ENCODE assay signal across 26 cellular contexts in genomic region chr1:27372022-27372807, GRCh38. TPM values are rescaled to one million over a fixed set of nuclear protein-coding genes. Genes with fewer than 3 reads are reported as not detected.
DNase-seq lines count a peak whose midpoint lies in the region; ATAC-seq and TF ChIP-seq lines count a peak whose summit lies in the region.
"Had no signal": no experiment of that assay in that cellular context is flagged by ENCODE, and none has a peak within 500 bp of the region (broad histone marks: within the 10 kb centered on the region; RNA-seq: fewer than 3 reads in every experiment).

No MANE protein-coding gene starts in this region.

- peaks cover 11% of the 10 kb centered on the region for H3K4me1 Mint-ChIP-seq in activated naive CD8-positive, alpha-beta T cell treated with anti-CD3 and anti-CD28 coated beads, Interleukin-2, amount 50 U/mL, for 24 hours

- H3K27ac ChIP-seq in right cardiac atrium (ENCODE audit: low read length) (no peak overlapping the region), heart left ventricle (peak overlapping the region in 2 of 12 donors; percentile 14 to 84), right lobe of liver (no peak overlapping the region), upper lobe of right lung (peak overlapping the region; percentile 69)
- H3K27ac ChIP-seq: skin epidermis, VCaP had no signal

- TF ChIP-seq CTCF in heart left ventricle (IDR thresholded peaks at IDR 0.05) (no peak), right lobe of liver (IDR thresholded peaks at IDR 0.05) (no peak), upper lobe of right lung (IDR thresholded peaks at IDR 0.05) (no peak)

- ATAC-seq in right cardiac atrium (no peak), heart left ventricle (no peak), right lobe of liver (no peak), upper lobe of right lung (no peak), GM18520 (IDR thresholded peaks at IDR 0.05; ENCODE audit: unreplicated experiment) (no peak)
- ATAC-seq in activated naive CD8-positive, alpha-beta T cell treated with anti-CD3 and anti-CD28 coated beads, Interleukin-2, amount 50 U/mL, for 24 hours: no peak

- no peak overlapping the region for H3K27ac Mint-ChIP-seq in activated naive CD8-positive, alpha-beta T cell treated with anti-CD3 and anti-CD28 coated beads, Interleukin-2, amount 50 U/mL, for 24 hours
- H3K27ac Mint-ChIP-seq: activated CD4-positive, alpha-beta memory T cell treated with anti-CD3 and anti-CD28 coated beads for 36 hours had no signal

- intact Hi-C loops in right cardiac atrium (cut with DNase I) (no loop called here), heart left ventricle (cut with DNase I) (no loop called here), right lobe of liver (cut with DNase I) (no loop called here), upper lobe of right lung (cut with DNase I) (no loop called here)

- H3K4me3 ChIP-seq in right cardiac atrium (ENCODE audit: low read length) (no peak overlapping the region), heart left ventricle (no peak overlapping the region), right lobe of liver (peak overlapping the region in 2 of 3 donors; percentile 4 to 14), upper lobe of right lung (peak overlapping the region; percentile 38)
- H3K4me3 ChIP-seq: esophagus squamous epithelium, skin epidermis had no signal

- H3K9me3 ChIP-seq in right cardiac atrium (ENCODE audit: control insufficient read depth, low read length) (no peaks in the 10 kb centered on the region), heart left ventricle (no peaks in the 10 kb centered on the region), right lobe of liver (no peaks in the 10 kb centered on the region), upper lobe of right lung (no peaks in the 10 kb centered on the region)
- H3K9me3 ChIP-seq: esophagus squamous epithelium had no signal

- no peaks in the 10 kb centered on the region for H3K27me3 Mint-ChIP-seq in activated naive CD8-positive, alpha-beta T cell treated with anti-CD3 and anti-CD28 coated beads, Interleukin-2, amount 50 U/mL, for 24 hours
- H3K27me3 Mint-ChIP-seq: activated CD4-positive, alpha-beta memory T cell treated with anti-CD3 and anti-CD28 coated beads for 36 hours had no signal

- DNase-seq in right cardiac atrium (peak in 2 of 3 donors; percentile 38 to 42), heart left ventricle (no peak), right lobe of liver (no peak), upper lobe of right lung (no peak)
- no peak for DNase-seq in activated naive CD8-positive, alpha-beta T cell treated with anti-CD3 and anti-CD28 coated beads, Interleukin-2, amount 50 U/mL, for 24 hours
- DNase-seq: activated CD4-positive, alpha-beta memory T cell treated with anti-CD3 and anti-CD28 coated beads for 36 hours; activated naive CD4-positive, alpha-beta T cell; activated T-cell treated with anti-CD3 and anti-CD28 coated beads, Interleukin-2, amount 50 U/mL, for 1 hour; aorta; cerebellar nuclear complex; effector CD4-positive, alpha-beta T cell; esophagus squamous epithelium; KBM-7; NCI-H2171 treated with DMSO at 0.1 percent for 48 hours; NCI-H748 treated with DMSO at 0.1 percent for 48 hours; SHP77 treated with DMSO at 0.1 percent for 48 hours; stimulated activated CD4-positive, alpha-beta T cell treated with anti-CD3 and anti-CD28 coated beads, Interleukin-2, amount 100 ng/mL, for 48 hours had no signal

- TF ChIP-seq POLR2A in heart left ventricle (IDR thresholded peaks at IDR 0.05) (no peak), right lobe of liver (IDR thresholded peaks at IDR 0.05) (no peak)

- WGBS in right cardiac atrium: 87% methylated on average over 19 of the region's 19 CpGs
- WGBS in heart left ventricle, 4 donors: 90 to 93% (median 92%) methylated on average over 19 of the region's 19 CpGs
- 77% methylated on average over 14 of the region's 19 CpGs for WGBS in right lobe of liver (ENCODE audit: insufficient coverage, low coverage, low lambda C conversion rate, missing lambda C conversion rate)

- no peak overlapping the region for H3K4me3 Mint-ChIP-seq in activated naive CD8-positive, alpha-beta T cell treated with anti-CD3 and anti-CD28 coated beads, Interleukin-2, amount 50 U/mL, for 24 hours
- H3K4me3 Mint-ChIP-seq: activated CD4-positive, alpha-beta memory T cell treated with anti-CD3 and anti-CD28 coated beads for 36 hours had no signal

- H3K36me3 Mint-ChIP-seq in activated naive CD8-positive, alpha-beta T cell treated with anti-CD3 and anti-CD28 coated beads, Interleukin-2, amount 50 U/mL, for 24 hours (ENCODE audit: low read depth): no peaks in the 10 kb centered on the region
- H3K36me3 Mint-ChIP-seq: activated CD4-positive, alpha-beta memory T cell treated with anti-CD3 and anti-CD28 coated beads for 36 hours had no signal

- H3K4me1 ChIP-seq in right cardiac atrium (ENCODE audit: control insufficient read depth, insufficient read depth, low read length) (peaks cover 9% of the 10 kb centered on the region), heart left ventricle (peaks cover 0 to 51% (median 27%) of the 10 kb centered on the region in 12 donors), right lobe of liver (no peaks in the 10 kb centered on the region), upper lobe of right lung (peaks cover 28% of the 10 kb centered on the region)

- H3K36me3 ChIP-seq in heart left ventricle (no peaks in the 10 kb centered on the region), right lobe of liver (no peaks in the 10 kb centered on the region), upper lobe of right lung (no peaks in the 10 kb centered on the region)
- H3K36me3 ChIP-seq: esophagus squamous epithelium had no signal

- no peaks in the 10 kb centered on the region for H3K9me3 Mint-ChIP-seq in activated naive CD8-positive, alpha-beta T cell treated with anti-CD3 and anti-CD28 coated beads, Interleukin-2, amount 50 U/mL, for 24 hours
- H3K9me3 Mint-ChIP-seq: activated CD4-positive, alpha-beta memory T cell treated with anti-CD3 and anti-CD28 coated beads for 36 hours had no signal

- no peaks in the 10 kb centered on the region for H3K27me3 ChIP-seq in right cardiac atrium (ENCODE audit: control insufficient read depth, insufficient read depth)
- H3K27me3 ChIP-seq in heart left ventricle: no peaks in the 10 kb centered on the region
- no peaks in the 10 kb centered on the region for H3K27me3 ChIP-seq in right lobe of liver
- H3K27me3 ChIP-seq in upper lobe of right lung: no peaks in the 10 kb centered on the region
- H3K27me3 ChIP-seq: esophagus squamous epithelium had no signal

RNA-seq across cellular contexts. Expression of gene FCN3, which starts 2.4 kb away (rescaled TPM):
- total RNA-seq in right cardiac atrium (10 to 100 TPM in 3 of 4 donors, 1 to 10 TPM in 1; 5.8 to 46.0 (median 11.9) TPM), heart left ventricle (100 to 1,000 TPM in 1 of 9 donors, 10 to 100 TPM in 5, 1 to 10 TPM in 3; 2.4 to 112 (median 31.9) TPM), right lobe of liver (100 to 1,000 TPM in 4 of 6 experiments, 10 to 100 TPM in 2; 81.6 to 213 (median 111) TPM), upper lobe of right lung (826 TPM)
- polyA plus RNA-seq in right cardiac atrium (98.1 TPM), heart left ventricle (100 to 1,000 TPM in 1 of 2 donors, 10 to 100 TPM in 1; 60.8 to 141 TPM)
- total RNA-seq: A172; activated CD4-positive, alpha-beta memory T cell treated with anti-CD3 and anti-CD28 coated beads for 36 hours; glomerular endothelial cell; OCI-LY7; T-helper 1 cell treated with Interleukin-12 subunit alpha and Interleukin-12 subunit beta and Interleukin-4 antibody, amounts not matched to agents 30 ng/mL and 1 ng/mL, for 36 hours had no signal
- polyA plus RNA-seq: BJ had no signal

RNA-seq across cellular contexts. Expression of gene MAP3K6, which starts 5.5 kb away (rescaled TPM):
- total RNA-seq in right cardiac atrium: 10 to 100 TPM; 40.7 to 52.7 (median 45.9) TPM
- 47.5 TPM for polyA plus RNA-seq in right cardiac atrium
- 10 to 100 TPM; 21.1 to 77.0 (median 36.5) TPM for total RNA-seq in heart left ventricle
- polyA plus RNA-seq in heart left ventricle: 10 to 100 TPM; 48.6 to 64.3 TPM
- total RNA-seq in right lobe of liver: 10 to 100 TPM in 2 of 6 experiments, 1 to 10 TPM in 4; 4.3 to 14.9 (median 5.6) TPM
- total RNA-seq in upper lobe of right lung: 144 TPM

RNA-seq across cellular contexts. Expression of gene CD164L2, which starts 10.9 kb away (rescaled TPM):
- total RNA-seq in right cardiac atrium (not detected), heart left ventricle (not detected), right lobe of liver (under 1 TPM in 1 of 6 experiments, not detected in 5; 0.86 TPM), upper lobe of right lung (1.2 TPM)
- polyA plus RNA-seq in right cardiac atrium (not detected), heart left ventricle (not detected)
- total RNA-seq: A172; activated CD4-positive, alpha-beta memory T cell treated with anti-CD3 and anti-CD28 coated beads for 36 hours; aorta; glomerular endothelial cell; liver; OCI-LY7; T-helper 1 cell treated with Interleukin-12 subunit alpha and Interleukin-12 subunit beta and Interleukin-4 antibody, amounts not matched to agents 30 ng/mL and 1 ng/mL, for 36 hours had no signal
- polyA plus RNA-seq: aorta, BJ, liver had no signal

RNA-seq across cellular contexts. Expression of gene GPR3, which starts 20.2 kb away (rescaled TPM):
- 1 to 10 TPM in 1 of 4 donors, under 1 TPM in 3; 0.46 to 3.3 (median 0.68) TPM for total RNA-seq in right cardiac atrium
- polyA plus RNA-seq in right cardiac atrium: 1.7 TPM
- total RNA-seq in heart left ventricle: 1 to 10 TPM in 2 of 9 donors, under 1 TPM in 6, not detected in 1; 0.28 to 2.4 (median 0.53) TPM
- 1 to 10 TPM in 1 of 2 donors, under 1 TPM in 1; 0.11 to 3.7 TPM for polyA plus RNA-seq in heart left ventricle
- total RNA-seq in right lobe of liver: under 1 TPM in 2 of 6 experiments, not detected in 4; 0.19 to 0.43 TPM
- total RNA-seq in upper lobe of right lung: 0.90 TPM

RNA-seq across cellular contexts. Expression of gene SYTL1, which starts 30.4 kb away (rescaled TPM):
- total RNA-seq in right cardiac atrium: 1 to 10 TPM in 3 of 4 donors, under 1 TPM in 1; 0.39 to 2.9 (median 2.0) TPM
- polyA plus RNA-seq in right cardiac atrium: 2.1 TPM
- 1 to 10 TPM in 2 of 9 donors, under 1 TPM in 6, not detected in 1; 0.23 to 6.0 (median 0.46) TPM for total RNA-seq in heart left ventricle
- polyA plus RNA-seq in heart left ventricle: 1 to 10 TPM in 1 of 2 donors, under 1 TPM in 1; 0.57 to 1.2 TPM
- 1 to 10 TPM in 1 of 6 experiments, under 1 TPM in 5; 0.37 to 1.7 (median 0.80) TPM for total RNA-seq in right lobe of liver
- 30.6 TPM for total RNA-seq in upper lobe of right lung

Comparison
In these comparisons a context has a peak if more than half of its experiments do, and no peak if none do; other contexts are left out.
1. DNase-seq: peak in right cardiac atrium (2 of 3); none in heart left ventricle (0 of 5), right lobe of liver (0 of 3), upper lobe of right lung (single experiment) and activated naive CD8-positive, alpha-beta T cell treated with anti-CD3 and anti-CD28 coated beads, Interleukin-2, amount 50 U/mL, for 24 hours (single experiment).
2. H3K4me3 ChIP-seq: peak in right lobe of liver (2 of 3) and upper lobe of right lung (single experiment); none in right cardiac atrium (single experiment) and heart left ventricle (0 of 12).